21 cellular contexts compared by ENCODE assay signal in the genomic region with DNA sequence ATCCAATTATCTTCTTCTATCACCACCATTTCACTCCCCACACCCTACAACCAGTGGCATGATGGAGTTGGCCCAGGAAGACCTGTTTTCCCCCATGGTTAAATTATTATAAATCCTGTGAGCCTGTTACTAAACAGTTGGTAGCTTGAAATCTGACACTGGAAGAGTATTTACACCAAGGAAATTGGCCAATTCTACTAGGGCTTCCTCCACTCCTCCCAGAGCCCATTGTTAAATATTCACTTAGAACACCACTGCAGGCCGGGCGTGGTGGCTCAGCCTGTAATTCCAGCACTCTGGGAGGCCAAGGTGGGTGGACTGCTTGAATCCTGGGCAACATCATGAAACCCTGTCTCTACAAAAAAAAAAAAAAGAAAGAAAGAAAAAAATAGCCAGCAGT.
"Had no signal": no experiment of that assay in that cellular context is flagged by ENCODE, and none has a peak within 500 bp of the region (broad histone marks: within the 10 kb centered on the region; RNA-seq: fewer than 3 reads in every experiment).

No MANE protein-coding gene starts in this region.

- H3K4me1 Mint-ChIP-seq: naive B cell had no signal

- H3K27me3 Mint-ChIP-seq: activated B cell treated with CpG ODN at 0.5 μM for 24 hours; activated naive CD4-positive, alpha-beta T cell treated with anti-CD3 and anti-CD28 coated beads, Interleukin-2, amount 50 U/mL, for 24 hours; memory B cell; naive B cell; progenitor cell of endocrine pancreas; stimulated activated naive CD8-positive, alpha-beta T cell treated with anti-CD3 and anti-CD28 coated beads, Interleukin-15, amount 100 ng/mL, for 72 hours had no signal

- H3K4me3 Mint-ChIP-seq: activated B cell treated with CpG ODN at 0.5 μM for 24 hours; activated CD4-positive, alpha-beta T cell treated with anti-CD3 and anti-CD28 coated beads, Interleukin-2, amount 10 ng/mL, durations not matched to agents 24 days and 14 days; activated naive CD4-positive, alpha-beta T cell treated with anti-CD3 and anti-CD28 coated beads, Interleukin-2, amount 50 U/mL, for 24 hours; activated T-cell treated with anti-CD3 and anti-CD28 coated beads, Interleukin-2, amount 50 U/mL, for 72 hours; memory B cell; naive B cell; neural progenitor cell; stimulated activated naive CD8-positive, alpha-beta T cell treated with anti-CD3 and anti-CD28 coated beads, Interleukin-15, amount 100 ng/mL, for 72 hours had no signal

- H3K27ac Mint-ChIP-seq: activated B cell treated with CpG ODN at 0.5 μM for 24 hours; activated CD4-positive, alpha-beta T cell treated with anti-CD3 and anti-CD28 coated beads, Interleukin-2, amount 10 ng/mL, durations not matched to agents 24 days and 14 days; activated naive CD4-positive, alpha-beta T cell treated with anti-CD3 and anti-CD28 coated beads, Interleukin-2, amount 50 U/mL, for 24 hours; activated T-cell treated with anti-CD3 and anti-CD28 coated beads, Interleukin-2, amount 50 U/mL, for 72 hours; memory B cell; naive B cell; neural progenitor cell; progenitor cell of endocrine pancreas; stimulated activated naive CD8-positive, alpha-beta T cell treated with anti-CD3 and anti-CD28 coated beads, Interleukin-15, amount 100 ng/mL, for 72 hours had no signal

- ATAC-seq: left ventricle myocardium superior had no signal

- H2AFZ ChIP-seq: neural progenitor cell had no signal

- H3K27ac ChIP-seq: adrenal gland, foreskin keratinocyte, neural progenitor cell, right atrium auricular region, suprapubic skin, transverse colon had no signal

- H3K4me1 ChIP-seq: foreskin keratinocyte, neural progenitor cell had no signal

- H3K4me3 ChIP-seq: adrenal gland, neural progenitor cell, right atrium auricular region, suprapubic skin, transverse colon had no signal

- DNase-seq: activated B cell treated with CpG ODN at 0.5 μM for 24 hours; activated CD8-positive, alpha-beta memory T cell treated with anti-CD3 and anti-CD28 coated beads, Interleukin-2, amount 50 U/mL, for 48 hours; activated gamma-delta T cell; cerebellar nuclear complex; effector CD4-positive, alpha-beta T cell; glutamatergic neuron; left ventricle myocardium superior; naive B cell; stimulated activated naive CD8-positive, alpha-beta T cell treated with anti-CD3 and anti-CD28 coated beads, Interleukin-15, amount 100 ng/mL, for 72 hours; T-helper 9 cell; transverse colon had no signal

- H3K27me3 ChIP-seq: adrenal gland, foreskin keratinocyte, neural progenitor cell, right atrium auricular region, suprapubic skin, transverse colon had no signal

- H3K36me3 ChIP-seq: adrenal gland, right atrium auricular region, suprapubic skin had no signal
